ENCODE assay signal across 1 cellular context in genomic region chr22:38792833-38793232, GRCh38.
TF ChIP-seq lines count a peak whose summit lies in the region.

No MANE protein-coding gene starts in this region.

TF ChIP-seq in GM23338, 12 proteins besides CTCF, POLR2A, EP300 and RAD21 (continued from another document):
- no peak for TF ChIP-seq ZNF462 (CRISPR knock-in tag; IDR thresholded peaks at IDR 0.05)
- TF ChIP-seq JUNB (IDR thresholded peaks at IDR 0.05; ENCODE audit: unreplicated experiment), result no peak
- no peak for TF ChIP-seq ZNF114 (CRISPR knock-in tag; IDR thresholded peaks at IDR 0.05)
- TF ChIP-seq ETS1 (IDR thresholded peaks at IDR 0.05), result no peak
- TF ChIP-seq EZH2 (IDR thresholded peaks at IDR 0.05; ENCODE audit: low read depth, unreplicated experiment), result no peak
- no peak for TF ChIP-seq STAT1 (IDR thresholded peaks at IDR 0.05; ENCODE audit: unreplicated experiment)
